In genomic region chr4:30264465-30264864, GRCh38 we compare ENCODE assay signal across 31 cellular contexts.
"Had no signal": no experiment of that assay in that cellular context is flagged by ENCODE, and none has a peak within 500 bp of the region (broad histone marks: within the 10 kb centered on the region; RNA-seq: fewer than 3 reads in every experiment).

No MANE protein-coding gene starts in this region.

- H3K27ac ChIP-seq: brain microvascular endothelial cell, esophagus muscularis mucosa, foreskin keratinocyte, gastrocnemius medialis, VCaP had no signal

- DNase-seq: activated CD4-positive, alpha-beta memory T cell treated with anti-CD3 and anti-CD28 coated beads, Interleukin-2, amount 10 ng/mL, durations not matched to agents 7 days and 5 days; activated CD4-positive, alpha-beta T cell treated with anti-CD3 and anti-CD28 coated beads for 1 hour; activated CD4-positive, alpha-beta T cell treated with anti-CD3 and anti-CD28 coated beads for 4 hours; activated CD4-positive, alpha-beta T cell treated with anti-CD3 and anti-CD28 coated beads, Interleukin-2, amount 10 ng/mL, durations not matched to agents 7 days and 5 days; activated CD4-positive, alpha-beta T cell treated with anti-CD3 and anti-CD28 coated beads, Interleukin-2, amount 50 U/mL, for 4 hours; activated CD8-positive, alpha-beta memory T cell treated with anti-CD3 and anti-CD28 coated beads, Interleukin-2, amount 50 U/mL, for 48 hours; activated effector memory CD4-positive, alpha-beta T cell treated with Interleukin-2 at 50 U/mL for 16 hours; activated gamma-delta T cell treated with Interleukin-2 at 50 U/mL for 16 hours; activated naive CD4-positive, alpha-beta T cell treated with anti-CD3 and anti-CD28 coated beads, Interleukin-2, amount 50 U/mL, for 16 hours; activated naive CD4-positive, alpha-beta T cell treated with Interleukin-2 at 50 U/mL for 16 hours; activated T-cell treated with anti-CD3 and anti-CD28 coated beads for 4 hours; activated T-cell treated with anti-CD3 and anti-CD28 coated beads, Interleukin-2, amount 50 U/mL, for 24 hours; amniotic stem cell; anterior cingulate cortex; brain microvascular endothelial cell; cortex of kidney; dermis blood vessel endothelial cell; effector CD4-positive, alpha-beta T cell; effector memory CD8-positive, alpha-beta T cell; erythroblast; foreskin keratinocyte; gastrocnemius medialis; glutamatergic neuron; T-helper 2 cell had no signal

- H3K27me3 ChIP-seq: brain microvascular endothelial cell, esophagus muscularis mucosa, foreskin keratinocyte, gastrocnemius medialis had no signal

- H3K9me3 ChIP-seq: esophagus muscularis mucosa, gastrocnemius medialis had no signal

- H3K4me3 ChIP-seq: esophagus muscularis mucosa, gastrocnemius medialis had no signal

- H3K4me1 ChIP-seq: esophagus muscularis mucosa, foreskin keratinocyte, gastrocnemius medialis had no signal

- FAIRE-seq: astrocyte, bronchial epithelial cell, colon had no signal

- H3K36me3 ChIP-seq: brain microvascular endothelial cell, esophagus muscularis mucosa, gastrocnemius medialis had no signal

- ATAC-seq: activated T-helper 17 cell treated with anti-CD3 and anti-CD28 coated beads, Interleukin-2, amount 50 U/mL, for 72 hours; effector memory CD8-positive, alpha-beta T cell; foreskin keratinocyte; gastrocnemius medialis; WTC11 had no signal
